In genomic region chr10:60299961-60300883, GRCh38 we compare ENCODE assay signal across 12 cellular contexts.
A peak's percentile ranks its signal among the peaks of the same experiment; 100 is the strongest.
DNase-seq lines count a peak whose midpoint lies in the region; TF ChIP-seq lines count a peak whose summit lies in the region.
"Had no signal": no experiment of that assay in that cellular context is flagged by ENCODE, and none has a peak within 500 bp of the region (broad histone marks: within the 10 kb centered on the region; RNA-seq: fewer than 3 reads in every experiment).

No MANE protein-coding gene starts in this region.

- no peaks in the 10 kb centered on the region for H3K9me3 Mint-ChIP-seq in activated naive CD8-positive, alpha-beta T cell treated with anti-CD3 and anti-CD28 coated beads for 36 hours

- H4K20me1 ChIP-seq in hepatocyte (ENCODE audit: insufficient read depth, poor library complexity, severe bottlenecking) = no peaks in the 10 kb centered on the region
- no peaks in the 10 kb centered on the region for H4K20me1 ChIP-seq in Karpas-422 (ENCODE audit: insufficient read depth, low read depth, low read length)

- 60% methylated on average over 11 of the region's 11 CpGs for WGBS in hepatocyte (ENCODE audit: low lambda C conversion rate, missing lambda C conversion rate)

- TF ChIP-seq CTCF in astrocyte of the spinal cord (IDR thresholded peaks at IDR 0.05; ENCODE audit: low read depth, low read length) (no peak), hepatocyte (IDR thresholded peaks at IDR 0.05; ENCODE audit: poor library complexity) (no peak), uterus (IDR thresholded peaks at IDR 0.05) (no peak)

- H3K79me2 ChIP-seq in hepatocyte = no peaks in the 10 kb centered on the region
- no peaks in the 10 kb centered on the region for H3K79me2 ChIP-seq in Karpas-422 (ENCODE audit: low read length)

- H3K9me3 ChIP-seq in hepatocyte (ENCODE audit: low read depth) (no peaks in the 10 kb centered on the region), Karpas-422 (ENCODE audit: low read length) (no peaks in the 10 kb centered on the region), uterus (no peaks in the 10 kb centered on the region)

- H3K27me3 ChIP-seq in hepatocyte (no peaks in the 10 kb centered on the region), Karpas-422 (ENCODE audit: low read length) (no peaks in the 10 kb centered on the region), uterus (no peaks in the 10 kb centered on the region)

- H3K9ac ChIP-seq in Karpas-422 (ENCODE audit: low read length) = no peak overlapping the region

- no peak overlapping the region for H3K4me3 Mint-ChIP-seq in activated naive CD8-positive, alpha-beta T cell treated with anti-CD3 and anti-CD28 coated beads for 36 hours

- H3K27me3 Mint-ChIP-seq in activated naive CD8-positive, alpha-beta T cell treated with anti-CD3 and anti-CD28 coated beads for 36 hours = no peaks in the 10 kb centered on the region

- DNase-seq in H4 (ENCODE audit: low spot score) = peak; percentile 33
- DNase-seq in astrocyte of the spinal cord (ENCODE audit: low read depth, low spot score) = peak; percentile 75
- DNase-seq in hepatocyte (ENCODE audit: low spot score) = peak; percentile 69
- DNase-seq in pulmonary artery endothelial cell (ENCODE audit: low read depth, low spot score) = peak; percentile 85
- no peak for DNase-seq in Karpas-422
- DNase-seq in activated naive CD8-positive, alpha-beta T cell treated with anti-CD3 and anti-CD28 coated beads for 36 hours = no peak
- no peak for DNase-seq in uterus
- no peak for DNase-seq in NCI-H2196 (lab: John Stamatoyannopoulos, UW; ENCODE audit: unreplicated experiment)
- DNase-seq: effector CD4-positive, alpha-beta T cell; GOT3; NCI-H2171 treated with DMSO at 0.1 percent for 48 hours; T-helper 2 cell had no signal

- H3K27ac ChIP-seq in hepatocyte (peak overlapping the region; percentile 64), Karpas-422 (ENCODE audit: low read length) (no peak overlapping the region), uterus (no peak overlapping the region)

- peak overlapping the region; percentile 29 for H3K4me2 ChIP-seq in hepatocyte
- no peak overlapping the region for H3K4me2 ChIP-seq in Karpas-422 (ENCODE audit: low read depth, low read length, poor library complexity, severe bottlenecking)

- H3K36me3 Mint-ChIP-seq in activated naive CD8-positive, alpha-beta T cell treated with anti-CD3 and anti-CD28 coated beads for 36 hours = no peaks in the 10 kb centered on the region

- no peak overlapping the region for H2AFZ ChIP-seq in hepatocyte
- H2AFZ ChIP-seq in Karpas-422 (ENCODE audit: low read length) = no peak overlapping the region

- in situ Hi-C loops in astrocyte of the spinal cord (cut with HindIII; ENCODE audit: low sequenced_read_pairs) = no loop called here

- H3K27ac Mint-ChIP-seq in activated naive CD8-positive, alpha-beta T cell treated with anti-CD3 and anti-CD28 coated beads for 36 hours = no peak overlapping the region

- no peak for TF ChIP-seq POLR2A in uterus (IDR thresholded peaks at IDR 0.05)

- H3K9me2 ChIP-seq in hepatocyte (replicated peaks; ENCODE audit: insufficient read depth) (no peaks in the 10 kb centered on the region), Karpas-422 (replicated peaks; ENCODE audit: insufficient read depth, low read length) (no peaks in the 10 kb centered on the region)

- H3K36me3 ChIP-seq in hepatocyte (replicated peaks; ENCODE audit: insufficient read depth, low read depth) (no peaks in the 10 kb centered on the region), Karpas-422 (ENCODE audit: insufficient read depth, low read length) (no peaks in the 10 kb centered on the region), uterus (no peaks in the 10 kb centered on the region)

- intact Hi-C loops in uterus (cut with DNase I; ENCODE audit: low total_unique reads) = no loop called here

- H3K4me3 ChIP-seq in astrocyte of the spinal cord (ENCODE audit: low read depth, low read length) = peak overlapping the region; percentile 6
- no peak overlapping the region for H3K4me3 ChIP-seq in hepatocyte
- no peak overlapping the region for H3K4me3 ChIP-seq in Karpas-422 (ENCODE audit: low read length)
- H3K4me3 ChIP-seq in uterus = no peak overlapping the region

- H3K4me1 Mint-ChIP-seq in activated naive CD8-positive, alpha-beta T cell treated with anti-CD3 and anti-CD28 coated beads for 36 hours = no peaks in the 10 kb centered on the region

- H3K4me1 ChIP-seq in hepatocyte (ENCODE audit: insufficient read depth) (no peaks in the 10 kb centered on the region), Karpas-422 (ENCODE audit: low read length) (no peaks in the 10 kb centered on the region), uterus (no peaks in the 10 kb centered on the region)

Comparison
In these comparisons a context has a peak if more than half of its experiments do, and no peak if none do; other contexts are left out.
1. DNase-seq: peak in H4 (single experiment), astrocyte of the spinal cord (single experiment), hepatocyte (single experiment) and pulmonary artery endothelial cell (single experiment); none in Karpas-422 (single experiment), activated naive CD8-positive, alpha-beta T cell treated with anti-CD3 and anti-CD28 coated beads for 36 hours (single experiment), uterus (0 of 2) and NCI-H2196 (single experiment).